In the genomic region with DNA sequence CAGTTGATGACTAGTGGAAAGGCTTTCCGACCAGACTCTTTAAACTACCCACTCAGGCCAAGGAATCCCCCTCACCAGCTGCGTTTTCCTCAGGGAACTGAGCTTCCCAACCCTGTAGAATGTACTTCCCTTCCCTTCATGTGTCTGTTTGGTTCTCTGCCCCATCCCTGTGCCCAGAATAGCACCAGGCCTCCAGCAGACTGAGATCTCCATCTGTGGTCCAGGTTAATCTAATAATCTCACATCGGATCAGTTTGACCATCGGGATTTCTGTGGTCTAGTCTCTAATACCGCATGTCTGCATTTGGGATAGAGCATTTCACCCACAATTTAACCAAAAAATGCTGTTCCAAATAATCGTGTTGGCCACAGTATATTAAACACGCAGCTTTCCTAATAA, we compare ENCODE assay signal across 21 cellular contexts.
A peak's percentile ranks its signal among the peaks of the same experiment; 100 is the strongest.
DNase-seq lines count a peak whose midpoint lies in the region; ATAC-seq and TF ChIP-seq lines count a peak whose summit lies in the region.
"Had no signal": no experiment of that assay in that cellular context is flagged by ENCODE, and none has a peak within 500 bp of the region (broad histone marks: within the 10 kb centered on the region; RNA-seq: fewer than 3 reads in every experiment).

No MANE protein-coding gene starts in this region.

- H3K36me3 Mint-ChIP-seq in T-helper 2 cell treated with Interferon-gamma antibody and Interleukin-4, amounts not matched to agents 5 μg/mL and 100 μg/mL, for 36 hours (ENCODE audit: low read depth), result no peaks in the 10 kb centered on the region
- no peaks in the 10 kb centered on the region for H3K36me3 Mint-ChIP-seq in neural progenitor cell
- H3K36me3 Mint-ChIP-seq: CD4-positive, alpha-beta memory T cell had no signal

- no peak overlapping the region for H3K4me3 ChIP-seq in IMR-90 (ENCODE audit: insufficient read depth, low read depth, low read length)
- no peak overlapping the region for H3K4me3 ChIP-seq in WERI-Rb-1 (ENCODE audit: low read depth, low read length)
- H3K4me3 ChIP-seq in neural progenitor cell, result no peak overlapping the region
- H3K4me3 ChIP-seq: gastrocnemius medialis, psoas muscle, thyroid gland had no signal

- H3K4me3 Mint-ChIP-seq in T-helper 2 cell treated with Interferon-gamma antibody and Interleukin-4, amounts not matched to agents 5 μg/mL and 100 μg/mL, for 36 hours, result no peak overlapping the region
- no peak overlapping the region for H3K4me3 Mint-ChIP-seq in neural progenitor cell
- H3K4me3 Mint-ChIP-seq: activated CD4-positive, alpha-beta memory T cell treated with anti-CD3 and anti-CD28 coated beads, Interleukin-2, amount 10 ng/mL, durations not matched to agents 7 days and 5 days had no signal

- H3K56ac ChIP-seq in IMR-90 (ENCODE audit: extremely low read depth, insufficient read depth, low read length), result no peak overlapping the region

- no peak overlapping the region for H4K8ac ChIP-seq in IMR-90 (ENCODE audit: low read depth in 2 of 2, low read length in 2 of 2)

- peaks cover 21% of the 10 kb centered on the region for H3K27me3 Mint-ChIP-seq in T-helper 2 cell treated with Interferon-gamma antibody and Interleukin-4, amounts not matched to agents 5 μg/mL and 100 μg/mL, for 36 hours (ENCODE audit: low read depth)
- H3K27me3 Mint-ChIP-seq in neural progenitor cell (ENCODE audit: insufficient read depth, low read depth), result peaks cover 7% of the 10 kb centered on the region

- peaks cover 15% of the 10 kb centered on the region for H3K9me1 ChIP-seq in IMR-90 (ENCODE audit: insufficient read depth, low read length)

- no peak overlapping the region for H2BK5ac ChIP-seq in IMR-90 (ENCODE audit: low read depth, low read length, poor library complexity, severe bottlenecking)

- POLR2A ChIA-PET in IMR-90 (lab: Charles Lee; ENCODE audit: unreplicated experiment), result no interaction called here

- no peak overlapping the region for H2BK20ac ChIP-seq in IMR-90 (ENCODE audit: low read depth, low read length)

- ATAC-seq in IMR-90 (ENCODE audit: low read depth), result no peak
- ATAC-seq: gastrocnemius medialis, psoas muscle had no signal

- 89% methylated on average over 3 of the region's 7 CpGs; no CpG with 5 or more reads in 1 of the 2 experiments for WGBS in IMR-90 (ENCODE audit: extremely low coverage in 2 of 2, insufficient read length in 1 of 2), 2 experiments

- H3K27me3 ChIP-seq in IMR-90 (ENCODE audit: control insufficient read depth, insufficient read depth, low read length) (no peaks in the 10 kb centered on the region), WERI-Rb-1 (ENCODE audit: insufficient read depth, low read depth, severe bottlenecking) (no peaks in the 10 kb centered on the region), neural progenitor cell (no peaks in the 10 kb centered on the region)
- H3K27me3 ChIP-seq: stomach, thyroid gland had no signal

- H4K20me1 ChIP-seq in IMR-90 (ENCODE audit: insufficient read depth, low read length), result no peaks in the 10 kb centered on the region
- H4K20me1 ChIP-seq in neural progenitor cell (ENCODE audit: low read depth), result no peaks in the 10 kb centered on the region

- H3K9ac ChIP-seq in IMR-90 (ENCODE audit: low read depth, low read length), result no peak overlapping the region
- no peak overlapping the region for H3K9ac ChIP-seq in neural progenitor cell

- no peak for TF ChIP-seq CTCF in IMR-90 (conservative IDR thresholded peaks at IDR 0.05; ENCODE audit: low read depth, low read length)
- TF ChIP-seq CTCF in WERI-Rb-1 (IDR thresholded peaks at IDR 0.05; ENCODE audit: low read depth, low read length), result no peak
- TF ChIP-seq CTCF in neural progenitor cell (IDR thresholded peaks at IDR 0.05), result no peak

- no peak for TF ChIP-seq POLR2A in IMR-90 (IDR thresholded peaks at IDR 0.05; ENCODE audit: low read depth, low read length)

- TF ChIP-seq RAD21 in IMR-90 (IDR thresholded peaks at IDR 0.05; ENCODE audit: low read length), result no peak

- peaks cover 8% of the 10 kb centered on the region for H3K9me3 Mint-ChIP-seq in T-helper 2 cell treated with Interferon-gamma antibody and Interleukin-4, amounts not matched to agents 5 μg/mL and 100 μg/mL, for 36 hours
- H3K9me3 Mint-ChIP-seq in neural progenitor cell, result peaks cover 7% of the 10 kb centered on the region

- no peaks in the 10 kb centered on the region for H3K79me1 ChIP-seq in IMR-90 (ENCODE audit: low read depth in 1 of 2, low read length in 2 of 2)

- no peak overlapping the region for H3K14ac ChIP-seq in IMR-90 (replicated peaks; ENCODE audit: low read depth, low read length)

- H3K36me3 ChIP-seq in IMR-90 (ENCODE audit: control insufficient read depth, insufficient read depth, low read length) (no peaks in the 10 kb centered on the region), WERI-Rb-1 (no peaks in the 10 kb centered on the region), neural progenitor cell (no peaks in the 10 kb centered on the region)
- H3K36me3 ChIP-seq: gastrocnemius medialis, stomach, thyroid gland had no signal

- no peak overlapping the region for H3K23ac ChIP-seq in IMR-90 (ENCODE audit: low read depth, low read length)

- H3K9me3 ChIP-seq in IMR-90 (ENCODE audit: control insufficient read depth, insufficient read depth, low read length), result no peaks in the 10 kb centered on the region; the same call in 1 of the 2 replicates
- peaks cover 6% of the 10 kb centered on the region for H3K9me3 ChIP-seq in WERI-Rb-1 (ENCODE audit: severe bottlenecking)
- H3K9me3 ChIP-seq in neural progenitor cell (ENCODE audit: low read depth), result no peaks in the 10 kb centered on the region
- H3K9me3 ChIP-seq: gastrocnemius medialis, psoas muscle, thyroid gland had no signal

- no peak for DNase-seq in T-helper 2 cell treated with Interferon-gamma antibody and Interleukin-4, amounts not matched to agents 5 μg/mL and 100 μg/mL, for 36 hours (ENCODE audit: low spot score)
- DNase-seq in T-helper 2 cell, result no peak
- no peak for DNase-seq in IMR-90
- peak; percentile 49 for DNase-seq in WERI-Rb-1
- DNase-seq in neural progenitor cell (ENCODE audit: low spot score), result no peak
- DNase-seq in DMS 273 (lab: John Stamatoyannopoulos, UW; ENCODE audit: unreplicated experiment), result no peak
- DNase-seq in cortex of kidney (lab: John Stamatoyannopoulos, UW), result no peak
- no peak for DNase-seq in activated effector memory CD4-positive, alpha-beta T cell treated with Interleukin-2 at 50 U/mL for 16 hours
- DNase-seq: activated CD4-positive, alpha-beta memory T cell treated with anti-CD3 and anti-CD28 coated beads, Interleukin-2, amount 10 ng/mL, durations not matched to agents 7 days and 5 days; activated CD8-positive, alpha-beta memory T cell treated with anti-CD3 and anti-CD28 coated beads, Interleukin-2, amount 50 U/mL, for 48 hours; cerebellar nuclear complex; gastrocnemius medialis; NCI-H1092; NCI-H187; NCI-H526 treated with DMSO at 0.1 percent for 48 hours; psoas muscle; RPMI8226; stomach; thyroid gland had no signal

- no peak overlapping the region for H2AK5ac ChIP-seq in IMR-90 (ENCODE audit: low read depth, low read length)

- H3K4me1 ChIP-seq in IMR-90 (ENCODE audit: control insufficient read depth, insufficient read depth, low read length), result peaks cover 2% of the 10 kb centered on the region; the same call in 1 of the 2 replicates
- no peaks in the 10 kb centered on the region for H3K4me1 ChIP-seq in neural progenitor cell
- H3K4me1 ChIP-seq: gastrocnemius medialis, psoas muscle had no signal

- H2AFZ ChIP-seq in IMR-90 (replicated peaks; ENCODE audit: low read length, poor library complexity) (peak overlapping the region; percentile 25), neural progenitor cell (replicated peaks) (no peak overlapping the region)

- H3K4me1 Mint-ChIP-seq in T-helper 2 cell treated with Interferon-gamma antibody and Interleukin-4, amounts not matched to agents 5 μg/mL and 100 μg/mL, for 36 hours (ENCODE audit: low read depth), result peaks cover 20% of the 10 kb centered on the region
- H3K4me1 Mint-ChIP-seq in neural progenitor cell, result peaks cover 2% of the 10 kb centered on the region

- H2BK15ac ChIP-seq in IMR-90 (ENCODE audit: low read depth, low read length), result no peak overlapping the region

- dilution Hi-C loops in IMR-90 (cut with HindIII; ENCODE audit: low sequenced_read_pairs, unreplicated experiment), result no loop called here

- H3K18ac ChIP-seq in IMR-90 (ENCODE audit: low read depth, low read length), result no peak overlapping the region

- in situ Hi-C loops in IMR-90 (cut with MboI; ENCODE audit: low sequenced_read_pairs), result no loop called here

- H3K4ac ChIP-seq in IMR-90 (ENCODE audit: low read depth, low read length), result no peak overlapping the region

- H3K27ac Mint-ChIP-seq in T-helper 2 cell treated with Interferon-gamma antibody and Interleukin-4, amounts not matched to agents 5 μg/mL and 100 μg/mL, for 36 hours, result peak overlapping the region; percentile 60
- H3K27ac Mint-ChIP-seq in neural progenitor cell, result peak overlapping the region; percentile 68
- H3K27ac Mint-ChIP-seq: activated CD4-positive, alpha-beta memory T cell treated with anti-CD3 and anti-CD28 coated beads, Interleukin-2, amount 10 ng/mL, durations not matched to agents 7 days and 5 days; activated T-helper 2 cell treated with anti-CD3 and anti-CD28 coated beads, Interferon-gamma antibody, Interleukin-2, Interleukin-4, amounts not matched to agents 10 μg/mL and 5 μg/mL and 100 μg/mL, durations not matched to agents 14 hours and 24 hours and 36 hours; CD4-positive, alpha-beta memory T cell had no signal

- H3K27ac ChIP-seq in IMR-90 (ENCODE audit: insufficient read depth, low read length), result no peak overlapping the region
- H3K27ac ChIP-seq in WERI-Rb-1, result no peak overlapping the region
- H3K27ac ChIP-seq in neural progenitor cell, result no peak overlapping the region
- H3K27ac ChIP-seq: gastrocnemius medialis, psoas muscle, thyroid gland had no signal

- H3K79me2 ChIP-seq in neural progenitor cell (ENCODE audit: low read depth), result no peaks in the 10 kb centered on the region

- intact Hi-C loops in IMR-90 (cut with micrococcal nuclease), result no loop called here

- no peak overlapping the region for H2BK120ac ChIP-seq in IMR-90 (ENCODE audit: low read depth, low read length)

- BruUV-seq in IMR-90 (replicated peaks; lab: Mats Ljungman, UMichigan), result no TSS peak

- no peak overlapping the region for H4K5ac ChIP-seq in IMR-90 (ENCODE audit: low read depth, low read length)

- no peak overlapping the region for H2AK9ac ChIP-seq in IMR-90 (replicated peaks; ENCODE audit: low read depth, low read length, poor library complexity)

- H4K91ac ChIP-seq in IMR-90 (ENCODE audit: insufficient read depth, low read depth, low read length), result no peak overlapping the region

- H3F3A ChIP-seq in neural progenitor cell (ENCODE audit: low read depth), result peaks cover 19% of the 10 kb centered on the region

- CTCF ChIA-PET in IMR-90 (lab: Yijun Ruan, JAX), result interaction anchor here (0.7 kb wide), 1 partner anchor 358 kb away, joined by 4 read pairs; no protein-coding TSS in a partner anchor

- H3K4me2 ChIP-seq in IMR-90 (ENCODE audit: low read depth, low read length) (no peak overlapping the region), neural progenitor cell (no peak overlapping the region)
